23 cellular contexts compared by ENCODE assay signal in the genomic region with DNA sequence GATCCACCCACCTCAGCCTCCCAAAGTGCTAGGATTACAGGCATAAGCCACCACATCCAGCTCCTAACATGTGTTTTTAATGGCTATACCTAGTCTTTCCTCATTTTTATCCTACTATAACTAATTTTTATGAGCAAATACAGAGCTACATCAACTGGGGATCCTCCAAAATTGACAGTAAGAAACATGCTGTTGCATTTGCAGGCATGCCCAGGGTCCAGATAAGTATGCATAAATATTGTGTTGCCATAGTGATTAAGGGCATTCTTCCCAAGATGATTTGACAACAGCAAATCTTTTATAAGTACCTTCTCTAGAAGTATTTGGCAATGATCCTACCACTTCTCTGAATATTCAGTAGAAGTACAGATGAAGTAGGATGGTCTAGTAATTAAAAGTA. TPM values are rescaled to one million over a fixed set of nuclear protein-coding genes. Genes with fewer than 3 reads are reported as not detected.
DNase-seq lines count a peak whose midpoint lies in the region; ATAC-seq and TF ChIP-seq lines count a peak whose summit lies in the region.
"Had no signal": no experiment of that assay in that cellular context is flagged by ENCODE, and none has a peak within 500 bp of the region (broad histone marks: within the 10 kb centered on the region; RNA-seq: fewer than 3 reads in every experiment).

No MANE protein-coding gene starts in this region.

- H3K27me3 Mint-ChIP-seq in HFFc6 (ENCODE audit: insufficient read depth) = peaks cover 1% of the 10 kb centered on the region; the same call in 1 of the 2 replicates
- H3K27me3 Mint-ChIP-seq in activated CD4-positive, alpha-beta memory T cell treated with anti-CD3 and anti-CD28 coated beads for 36 hours = no peaks in the 10 kb centered on the region
- H3K27me3 Mint-ChIP-seq: brain had no signal

- CTCF ChIA-PET in activated CD4-positive, alpha-beta memory T cell treated with anti-CD3 and anti-CD28 coated beads for 36 hours (lab: Charles Lee) = interaction anchor here (1.1 kb wide), 1 partner anchor 163 kb away, joined by 4 read pairs; no protein-coding TSS in a partner anchor

- TF ChIP-seq CTCF in AG09319 (IDR thresholded peaks at IDR 0.05; ENCODE audit: low read depth, low read length) (no peak), HFFc6 (IDR thresholded peaks at IDR 0.05) (no peak)

- peak; percentile 2 for DNase-seq in AG09319 (ENCODE audit: extremely low read depth, low read depth)
- DNase-seq in HFFc6 = peak; percentile 59
- DNase-seq in amniotic epithelial cell (ENCODE audit: low read depth) = peak; percentile 57
- peak; percentile 42 for DNase-seq in glomerular visceral epithelial cell (ENCODE audit: extremely low spot score)
- DNase-seq in stimulated activated CD4-positive, alpha-beta T cell treated with anti-CD3 and anti-CD28 coated beads, Interleukin-4, amount 100 ng/mL, for 4 hours = no peak
- no peak for DNase-seq in activated CD4-positive, alpha-beta memory T cell treated with anti-CD3 and anti-CD28 coated beads for 36 hours
- DNase-seq: activated CD4-positive, CD25-positive, alpha-beta regulatory T cell; activated CD8-positive, alpha-beta T cell treated with anti-CD3 and anti-CD28 coated beads, Interleukin-2, amount 10 ng/mL, durations not matched to agents 7 days and 5 days; activated naive CD4-positive, alpha-beta T cell treated with anti-CD3 and anti-CD28 coated beads, Interleukin-2, amount 50 U/mL, for 16 hours; activated T-cell treated with anti-CD3 and anti-CD28 coated beads, Interleukin-2, amount 50 U/mL, for 48 hours; cortex of kidney; DMS79 treated with DMSO at 0.1 percent for 48 hours; mucosa of descending colon; NCI-H1092 treated with DMSO at 0.1 percent for 48 hours; NCI-H2171; NCI-H748 treated with DMSO at 0.1 percent for 48 hours; stimulated activated naive CD4-positive, alpha-beta T cell; tibial artery had no signal

- no peak for ATAC-seq in GM18858 (IDR thresholded peaks at IDR 0.05; ENCODE audit: unreplicated experiment)
- ATAC-seq in HG03097 (IDR thresholded peaks at IDR 0.05; ENCODE audit: low FRiP score, unreplicated experiment) = no peak
- ATAC-seq: activated CD8-positive, alpha-beta T cell treated with anti-CD3 and anti-CD28 coated beads, Interleukin-2, amount 10 ng/mL, durations not matched to agents 7 days and 5 days; left lobe of liver; mucosa of descending colon had no signal

- peaks cover 45% of the 10 kb centered on the region for H3K36me3 Mint-ChIP-seq in HFFc6 (ENCODE audit: low read depth)
- H3K36me3 Mint-ChIP-seq in activated CD4-positive, alpha-beta memory T cell treated with anti-CD3 and anti-CD28 coated beads for 36 hours = no peaks in the 10 kb centered on the region

- POLR2A ChIA-PET in activated CD4-positive, alpha-beta memory T cell treated with anti-CD3 and anti-CD28 coated beads for 36 hours (lab: Charles Lee) = no interaction called here

- H3K4me1 Mint-ChIP-seq in HFFc6 (ENCODE audit: low read depth) = peaks cover 52% of the 10 kb centered on the region
- H3K4me1 Mint-ChIP-seq in activated CD4-positive, alpha-beta memory T cell treated with anti-CD3 and anti-CD28 coated beads for 36 hours (ENCODE audit: low read depth) = no peaks in the 10 kb centered on the region

- intact Hi-C loops in activated CD4-positive, alpha-beta memory T cell treated with anti-CD3 and anti-CD28 coated beads for 36 hours (cut with micrococcal nuclease) = no loop called here

- peak overlapping the region; percentile 94 for H3K27ac Mint-ChIP-seq in HFFc6
- no peak overlapping the region for H3K27ac Mint-ChIP-seq in activated CD4-positive, alpha-beta memory T cell treated with anti-CD3 and anti-CD28 coated beads for 36 hours
- H3K27ac Mint-ChIP-seq: activated CD8-positive, alpha-beta T cell treated with anti-CD3 and anti-CD28 coated beads, Interleukin-2, amount 10 ng/mL, durations not matched to agents 7 days and 5 days; T-helper 2 cell treated with Interferon-gamma antibody and Interleukin-4, amounts not matched to agents 5 μg/mL and 100 μg/mL, for 36 hours had no signal

- H3K4me3 Mint-ChIP-seq in HFFc6 = no peak overlapping the region; the same call in 1 of the 2 replicates
- no peak overlapping the region for H3K4me3 Mint-ChIP-seq in activated CD4-positive, alpha-beta memory T cell treated with anti-CD3 and anti-CD28 coated beads for 36 hours
- H3K4me3 Mint-ChIP-seq: activated CD8-positive, alpha-beta T cell treated with anti-CD3 and anti-CD28 coated beads, Interleukin-2, amount 10 ng/mL, durations not matched to agents 7 days and 5 days; brain; T-helper 2 cell treated with Interferon-gamma antibody and Interleukin-4, amounts not matched to agents 5 μg/mL and 100 μg/mL, for 36 hours had no signal

- peaks cover 26% of the 10 kb centered on the region for H3K9me3 Mint-ChIP-seq in HFFc6
- peaks cover 36% of the 10 kb centered on the region for H3K9me3 Mint-ChIP-seq in activated CD4-positive, alpha-beta memory T cell treated with anti-CD3 and anti-CD28 coated beads for 36 hours

RNA-seq across cellular contexts. Expression of gene MOXD1, which starts 41.9 kb away (rescaled TPM):
- total RNA-seq in HFFc6 (2021; fragmentation: NEBNext Ultra II Directional; extraction: Animal tissue kit (Norgen Biotek cat#: 25700)) = 100 to 1,000 TPM in 5 of 6 experiments, 10 to 100 TPM in 1; 85.0 to 174 (median 153) TPM
- total RNA-seq in activated CD4-positive, alpha-beta memory T cell treated with anti-CD3 and anti-CD28 coated beads for 36 hours = not detected
- total RNA-seq: activated CD8-positive, alpha-beta T cell treated with anti-CD3 and anti-CD28 coated beads, Interleukin-2, amount 10 ng/mL, durations not matched to agents 7 days and 5 days had no signal

Comparison
In these comparisons a context has a peak if more than half of its experiments do, and no peak if none do; other contexts are left out.
1. DNase-seq: peak in AG09319 (single experiment), HFFc6 (single experiment), amniotic epithelial cell (single experiment) and glomerular visceral epithelial cell (single experiment); none in stimulated activated CD4-positive, alpha-beta T cell treated with anti-CD3 and anti-CD28 coated beads, Interleukin-4, amount 100 ng/mL, for 4 hours (0 of 2) and activated CD4-positive, alpha-beta memory T cell treated with anti-CD3 and anti-CD28 coated beads for 36 hours (single experiment).
2. RNA of gene MOXD1, which starts 41.9 kb away (total RNA-seq): 85.0 to 174 TPM in HFFc6; not detected in activated CD4-positive, alpha-beta memory T cell treated with anti-CD3 and anti-CD28 coated beads for 36 hours; every median in the first group is over 10 times any median in the second.